In genomic region chr5:124743534-124744169, GRCh38 we compare ENCODE assay signal across 9 cellular contexts. TPM values are rescaled to one million over a fixed set of nuclear protein-coding genes. Genes with fewer than 3 reads are reported as not detected.
DNase-seq lines count a peak whose midpoint lies in the region; ATAC-seq and TF ChIP-seq lines count a peak whose summit lies in the region.
"Had no signal": no experiment of that assay in that cellular context is flagged by ENCODE, and none has a peak within 500 bp of the region (broad histone marks: within the 10 kb centered on the region; RNA-seq: fewer than 3 reads in every experiment).

No MANE protein-coding gene starts in this region.

- no peak for TF ChIP-seq CTCF in thyroid gland (IDR thresholded peaks at IDR 0.05)

- H3K4me1 ChIP-seq in adipocyte (ENCODE audit: control insufficient read depth, insufficient read depth, low read length), result peaks cover 51% of the 10 kb centered on the region
- peaks cover 38 to 40% of the 10 kb centered on the region in 2 donors for H3K4me1 ChIP-seq in thyroid gland

- H3K27me3 ChIP-seq in adipocyte (replicated peaks; ENCODE audit: control insufficient read depth, insufficient read depth, low read length) (no peaks in the 10 kb centered on the region), thyroid gland (no peaks in the 10 kb centered on the region)

- H3K9me3 ChIP-seq in adipocyte (ENCODE audit: control insufficient read depth, low read length) (no peaks in the 10 kb centered on the region), thyroid gland (no peaks in the 10 kb centered on the region)

- 18 to 48% methylated on average over 7 of the region's 7 CpGs for WGBS in thyroid gland, 2 donors

- H3K9me3 Mint-ChIP-seq in activated T-cell treated with anti-CD3 and anti-CD28 coated beads, Interleukin-2, amount 50 U/mL, for 72 hours, result no peaks in the 10 kb centered on the region
- H3K9me3 Mint-ChIP-seq: stimulated activated naive CD8-positive, alpha-beta T cell treated with anti-CD3 and anti-CD28 coated beads, Interleukin-15, Interleukin-2, amounts not matched to agents 100 ng/mL and 50 ng/mL, for 24 hours had no signal

- H3K36me3 ChIP-seq in adipocyte (ENCODE audit: control insufficient read depth, insufficient read depth, low read length, severe bottlenecking) (no peaks in the 10 kb centered on the region), thyroid gland (no peaks in the 10 kb centered on the region)

- H3K4me3 Mint-ChIP-seq in activated T-cell treated with anti-CD3 and anti-CD28 coated beads, Interleukin-2, amount 50 U/mL, for 72 hours, result no peak overlapping the region
- H3K4me3 Mint-ChIP-seq: stimulated activated naive CD8-positive, alpha-beta T cell treated with anti-CD3 and anti-CD28 coated beads, Interleukin-15, Interleukin-2, amounts not matched to agents 100 ng/mL and 50 ng/mL, for 24 hours had no signal

- peak; percentile 20 for DNase-seq in NCI-H1092 treated with DMSO at 0.1 percent for 48 hours (lab: John Stamatoyannopoulos, UW)
- no peak for DNase-seq in NCI-H1092 (lab: John Stamatoyannopoulos, UW)
- no peak for DNase-seq in adipocyte (ENCODE audit: low read depth)
- DNase-seq in kidney tubule cell (ENCODE audit: low spot score), result peak; percentile 71
- DNase-seq in thyroid gland, result peak; percentile 65 to 74
- no peak for DNase-seq in posterior vena cava (ENCODE audit: low spot score)
- DNase-seq in mucosa of gallbladder (ENCODE audit: low spot score), result no peak
- DNase-seq in activated T-cell treated with anti-CD3 and anti-CD28 coated beads, Interleukin-2, amount 50 U/mL, for 72 hours, result no peak

- H3K27me3 Mint-ChIP-seq in activated T-cell treated with anti-CD3 and anti-CD28 coated beads, Interleukin-2, amount 50 U/mL, for 72 hours (ENCODE audit: low read depth), result peaks cover 14% of the 10 kb centered on the region

- peak in 1 of 2 donors; percentile 72 for TF ChIP-seq POLR2A in thyroid gland (IDR thresholded peaks at IDR 0.05)

- H3K27ac ChIP-seq in thyroid gland, result peak overlapping the region; percentile 76 to 92 (median 91)

- no peaks in the 10 kb centered on the region for H3K36me3 Mint-ChIP-seq in activated T-cell treated with anti-CD3 and anti-CD28 coated beads, Interleukin-2, amount 50 U/mL, for 72 hours (ENCODE audit: insufficient read depth in 2 of 2)

- intact Hi-C loops in thyroid gland (cut with DNase I), result loop anchor here (5.0 kb wide), 1 partner anchor 86 kb away; no protein-coding TSS in a partner anchor
- intact Hi-C loops in posterior vena cava (cut with DNase I), result loop anchor here in 1 of 2 donors (10.0 kb wide), 2 partner anchors 79 to 741 kb away; no protein-coding TSS in a partner anchor

- peaks cover 20% of the 10 kb centered on the region for H3K4me1 Mint-ChIP-seq in activated T-cell treated with anti-CD3 and anti-CD28 coated beads, Interleukin-2, amount 50 U/mL, for 72 hours (ENCODE audit: low read depth)

- no peak for ATAC-seq in activated T-cell treated with anti-CD3 and anti-CD28 coated beads, Interleukin-2, amount 50 U/mL, for 72 hours (replicated peaks in 1 of 2)

- peak overlapping the region; percentile 89 for H3K9ac ChIP-seq in adipocyte (ENCODE audit: low read length)

- H3K27ac Mint-ChIP-seq in activated T-cell treated with anti-CD3 and anti-CD28 coated beads, Interleukin-2, amount 50 U/mL, for 72 hours, result no peak overlapping the region
- H3K27ac Mint-ChIP-seq: stimulated activated naive CD8-positive, alpha-beta T cell treated with anti-CD3 and anti-CD28 coated beads, Interleukin-15, Interleukin-2, amounts not matched to agents 100 ng/mL and 50 ng/mL, for 24 hours had no signal

- peak overlapping the region; percentile 88 for H3K4me3 ChIP-seq in adipocyte (ENCODE audit: low read length)
- H3K4me3 ChIP-seq in thyroid gland (replicated peaks in 1 of 3), result peak overlapping the region; percentile 25 to 46 (median 46)

RNA-seq across cellular contexts. Expression of gene ZNF608, which starts 2.8 kb away (rescaled TPM):
- 10 to 100 TPM; 32.0 to 60.2 (median 36.8) TPM for total RNA-seq in thyroid gland
- 10 to 100 TPM; 11.4 to 11.9 TPM for total RNA-seq in posterior vena cava
- 37.1 TPM for total RNA-seq in mucosa of gallbladder
- under 1 TPM in 1 of 2 donors, not detected in 1; 0.05 TPM for total RNA-seq in activated T-cell treated with anti-CD3 and anti-CD28 coated beads, Interleukin-2, amount 50 U/mL, for 72 hours

Comparison
In these comparisons a context has a peak if more than half of its experiments do, and no peak if none do; other contexts are left out.
1. DNase-seq: peak in NCI-H1092 treated with DMSO at 0.1 percent for 48 hours (single experiment), kidney tubule cell (single experiment) and thyroid gland (2 of 2); none in NCI-H1092 (single experiment), adipocyte (single experiment), posterior vena cava (single experiment), mucosa of gallbladder (single experiment) and activated T-cell treated with anti-CD3 and anti-CD28 coated beads, Interleukin-2, amount 50 U/mL, for 72 hours (0 of 2).
2. RNA of gene ZNF608, which starts 2.8 kb away (total RNA-seq): 32.0 to 60.2 TPM in thyroid gland, 37.1 TPM in mucosa of gallbladder (single experiment) and 11.4 to 11.9 TPM in posterior vena cava; 0.05 TPM in activated T-cell treated with anti-CD3 and anti-CD28 coated beads, Interleukin-2, amount 50 U/mL, for 72 hours; every median in the first group is over 10 times any median in the second.